Comparison of ENCODE assay signal across 9 cellular contexts in the genomic region with DNA sequence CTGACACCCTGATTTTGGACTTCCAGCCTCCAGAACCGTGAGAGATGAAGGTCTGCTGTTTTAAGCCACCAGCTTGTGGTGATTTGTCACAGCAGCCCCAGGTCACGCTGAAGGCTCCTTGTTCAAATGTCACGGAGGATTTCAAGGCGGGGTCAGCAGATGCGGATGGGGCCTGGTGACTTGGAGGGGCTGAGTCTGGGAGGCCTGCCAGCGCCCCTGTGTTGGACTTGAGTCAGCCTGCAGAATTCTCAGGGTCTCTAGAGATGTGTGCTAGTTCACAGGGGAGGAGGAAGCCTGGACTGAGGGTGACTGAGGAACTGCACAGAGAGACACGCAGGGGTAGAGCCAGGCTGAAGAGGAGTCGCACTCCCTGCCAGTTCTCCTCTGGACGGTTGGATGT.
"Had no signal": no experiment of that assay in that cellular context is flagged by ENCODE, and none has a peak within 500 bp of the region (broad histone marks: within the 10 kb centered on the region; RNA-seq: fewer than 3 reads in every experiment).

No MANE protein-coding gene starts in this region.

- H3K36me3 ChIP-seq: HAP-1 had no signal

- H3K4me3 ChIP-seq: GM23248, HAP-1 had no signal

- H3K4me1 ChIP-seq: HAP-1 had no signal

- H3K9ac ChIP-seq: GM23248 had no signal

- H3K27ac ChIP-seq: GM23248 had no signal

- H2AFZ ChIP-seq: GM23248 had no signal

- ATAC-seq: HCT116 had no signal

- H3K27ac Mint-ChIP-seq: HFFc6, IgD-negative memory B cell had no signal

- H3K4me1 Mint-ChIP-seq: IgD-negative memory B cell had no signal

- DNase-seq: GM23248, GOT3, HFFc6, KBM-7 had no signal

- FAIRE-seq: H54, HTR-8/SVneo had no signal

- H3K4me3 Mint-ChIP-seq: HFFc6, IgD-negative memory B cell had no signal

- H3K36me3 Mint-ChIP-seq: IgD-negative memory B cell had no signal

- H3K9me3 ChIP-seq: HAP-1 had no signal
